ENCODE assay signal across 2 cellular contexts in genomic region chr15:21051866-21052265, GRCh38.
DNase-seq lines count a peak whose midpoint lies in the region; ATAC-seq lines count a peak whose summit lies in the region.
"Not testable (repeated sequence)": the region's sequence is repeated elsewhere in the genome, so short reads cannot be mapped to it uniquely, and the experiment has no call there.

No MANE protein-coding gene starts in this region.

- H3K27me3 Mint-ChIP-seq in naive B cell; stimulated activated naive B cell treated with anti-CD40 and anti-IgM and Interleukin-4, amounts not matched to agents 10 μg/mL and 1 μg/mL and 100 μg/mL, for 72 hours: not testable (repeated sequence)

- not testable (repeated sequence) for H3K36me3 Mint-ChIP-seq in naive B cell; stimulated activated naive B cell treated with anti-CD40 and anti-IgM and Interleukin-4, amounts not matched to agents 10 μg/mL and 1 μg/mL and 100 μg/mL, for 72 hours

- peak; percentile 74 to 89 for ATAC-seq in naive B cell (ENCODE audit: low read depth in 2 of 2)
- ATAC-seq in stimulated activated naive B cell treated with anti-CD40 and anti-IgM and Interleukin-4, amounts not matched to agents 10 μg/mL and 1 μg/mL and 100 μg/mL, for 72 hours (replicated peaks), result peak; percentile 89 to 93

- not testable (repeated sequence) for H3K9me3 Mint-ChIP-seq in naive B cell; stimulated activated naive B cell treated with anti-CD40 and anti-IgM and Interleukin-4, amounts not matched to agents 10 μg/mL and 1 μg/mL and 100 μg/mL, for 72 hours

- H3K4me3 Mint-ChIP-seq in naive B cell; stimulated activated naive B cell treated with anti-CD40 and anti-IgM and Interleukin-4, amounts not matched to agents 10 μg/mL and 1 μg/mL and 100 μg/mL, for 72 hours: not testable (repeated sequence)

- not testable (repeated sequence) for DNase-seq in naive B cell; stimulated activated naive B cell treated with anti-CD40 and anti-IgM and Interleukin-4, amounts not matched to agents 10 μg/mL and 1 μg/mL and 100 μg/mL, for 72 hours

- not testable (repeated sequence) for H3K4me1 Mint-ChIP-seq in naive B cell; stimulated activated naive B cell treated with anti-CD40 and anti-IgM and Interleukin-4, amounts not matched to agents 10 μg/mL and 1 μg/mL and 100 μg/mL, for 72 hours

- not testable (repeated sequence) for H3K27ac Mint-ChIP-seq in naive B cell; stimulated activated naive B cell treated with anti-CD40 and anti-IgM and Interleukin-4, amounts not matched to agents 10 μg/mL and 1 μg/mL and 100 μg/mL, for 72 hours
